Comparison of ENCODE assay signal across 13 cellular contexts in genomic region chr11:67309166-67309565, GRCh38.
"Had no signal": no experiment of that assay in that cellular context is flagged by ENCODE, and none has a peak within 500 bp of the region (broad histone marks: within the 10 kb centered on the region; RNA-seq: fewer than 3 reads in every experiment).

No MANE protein-coding gene starts in this region.

- H3K27me3 Mint-ChIP-seq: activated naive CD8-positive, alpha-beta T cell had no signal

- H3K9me3 Mint-ChIP-seq: mesothelial cell of epicardium, nephron progenitor cell had no signal

- H3K27me3 ChIP-seq: colonic mucosa, sigmoid colon, thyroid gland, vagina had no signal

- H3K27ac ChIP-seq: colonic mucosa, sigmoid colon, thyroid gland, vagina had no signal

- H3K4me3 Mint-ChIP-seq: activated naive CD8-positive, alpha-beta T cell; mesothelial cell of epicardium; nephron progenitor cell had no signal

- H3K4me3 ChIP-seq: colonic mucosa, sigmoid colon, thyroid gland, vagina had no signal

- DNase-seq: activated CD4-positive, CD25-positive, alpha-beta regulatory T cell; activated gamma-delta T cell treated with Interleukin-2 at 50 U/mL for 16 hours; amniotic stem cell; colonic mucosa; foreskin fibroblast; kidney glomerular epithelial cell; nephron progenitor cell; stimulated activated CD4-positive, alpha-beta T cell treated with anti-CD3 and anti-CD28 coated beads, Interleukin-1b, Interleukin-23, amount 100 ng/mL, for 48 hours; thyroid gland had no signal

- H3K27ac Mint-ChIP-seq: activated naive CD8-positive, alpha-beta T cell; mesothelial cell of epicardium; nephron progenitor cell had no signal

- H3K9me3 ChIP-seq: colonic mucosa, sigmoid colon, thyroid gland, vagina had no signal

- H3K36me3 Mint-ChIP-seq: activated naive CD8-positive, alpha-beta T cell had no signal
